ENCODE assay signal across 8 cellular contexts in genomic region chr22:20916916-20917810, GRCh38. TPM values are rescaled to one million over a fixed set of nuclear protein-coding genes. Genes with fewer than 3 reads are reported as not detected.
DNase-seq lines count a peak whose midpoint lies in the region; ATAC-seq and TF ChIP-seq lines count a peak whose summit lies in the region.

Gene CRKL, plus strand, starts transcription at chr22:20917407. Its CDS starts 528 bp downstream, at chr22:20917935.

- peaks cover 21% of the 10 kb centered on the region for H3K4me1 Mint-ChIP-seq in activated T-helper 17 cell treated with anti-CD3 and anti-CD28 coated beads, Interleukin-2, amount 50 U/mL, for 72 hours
- H3K4me1 Mint-ChIP-seq in natural killer cell treated with Interleukin-12 subunit alpha and Interleukin-12 subunit beta and Interleukin-15 and Interleukin-18, amount 100 ng/mL, for 72 hours (ENCODE audit: low read depth in 2 of 2): peaks cover 34% of the 10 kb centered on the region in 2 donors

- H3K4me3 Mint-ChIP-seq in activated T-helper 17 cell treated with anti-CD3 and anti-CD28 coated beads, Interleukin-2, amount 50 U/mL, for 72 hours: peak within 1 kb of the TSS; percentile 82
- peak within 1 kb of the TSS; percentile 87 for H3K4me3 Mint-ChIP-seq in natural killer cell treated with Interleukin-12 subunit alpha and Interleukin-12 subunit beta and Interleukin-15 and Interleukin-18, amount 100 ng/mL, for 72 hours

- H3K36me3 Mint-ChIP-seq in activated T-helper 17 cell treated with anti-CD3 and anti-CD28 coated beads, Interleukin-2, amount 50 U/mL, for 72 hours (ENCODE audit: low read depth): peaks cover 45% of the 10 kb centered on the region
- peaks cover 6% of the 10 kb centered on the region for H3K36me3 Mint-ChIP-seq in natural killer cell treated with Interleukin-12 subunit alpha and Interleukin-12 subunit beta and Interleukin-15 and Interleukin-18, amount 100 ng/mL, for 72 hours

- peak; percentile 96 for ATAC-seq in activated T-helper 17 cell treated with anti-CD3 and anti-CD28 coated beads, Interleukin-2, amount 50 U/mL, for 72 hours (replicated peaks)
- ATAC-seq in natural killer cell treated with Interleukin-12 subunit alpha and Interleukin-12 subunit beta and Interleukin-15 and Interleukin-18, amount 100 ng/mL, for 72 hours: peak; percentile 99
- ATAC-seq in stimulated activated naive CD8-positive, alpha-beta T cell treated with anti-CD3 and anti-CD28 coated beads, Interleukin-15, Interleukin-2, amounts not matched to agents 100 U/mL and 50 U/mL, for 24 hours: peak; percentile 99

- TF ChIP-seq CTCF in LNCAP (IDR thresholded peaks at IDR 0.05): peak; percentile 97

- H3K27me3 Mint-ChIP-seq in activated T-helper 17 cell treated with anti-CD3 and anti-CD28 coated beads, Interleukin-2, amount 50 U/mL, for 72 hours: no peaks in the 10 kb centered on the region
- H3K27me3 Mint-ChIP-seq in natural killer cell treated with Interleukin-12 subunit alpha and Interleukin-12 subunit beta and Interleukin-15 and Interleukin-18, amount 100 ng/mL, for 72 hours: no peaks in the 10 kb centered on the region

- H3K9me3 Mint-ChIP-seq in activated T-helper 17 cell treated with anti-CD3 and anti-CD28 coated beads, Interleukin-2, amount 50 U/mL, for 72 hours: no peaks in the 10 kb centered on the region
- no peaks in the 10 kb centered on the region for H3K9me3 Mint-ChIP-seq in natural killer cell treated with Interleukin-12 subunit alpha and Interleukin-12 subunit beta and Interleukin-15 and Interleukin-18, amount 100 ng/mL, for 72 hours

- peak within 1 kb of the TSS; percentile 94 for H3K27ac Mint-ChIP-seq in activated T-helper 17 cell treated with anti-CD3 and anti-CD28 coated beads, Interleukin-2, amount 50 U/mL, for 72 hours
- peak within 1 kb of the TSS; percentile 92 to 97 for H3K27ac Mint-ChIP-seq in natural killer cell treated with Interleukin-12 subunit alpha and Interleukin-12 subunit beta and Interleukin-15 and Interleukin-18, amount 100 ng/mL, for 72 hours

- DNase-seq in ELF-1 (ENCODE audit: low read depth, low spot score) (peak; percentile 100), GOT3 (lab: John Stamatoyannopoulos, UW) (peak; percentile 92), RPMI8226 (peak; percentile 86), fibroblast of peridontal ligament (ENCODE audit: extremely low read depth) (peak; percentile 96)
- DNase-seq in natural killer cell treated with Interleukin-12 subunit alpha and Interleukin-12 subunit beta and Interleukin-15 and Interleukin-18, amount 100 ng/mL, for 72 hours (ENCODE audit: low spot score): peak; percentile 99
- DNase-seq in stimulated activated naive CD8-positive, alpha-beta T cell treated with anti-CD3 and anti-CD28 coated beads, Interleukin-15, Interleukin-2, amounts not matched to agents 100 U/mL and 50 U/mL, for 24 hours: peak; percentile 97

RNA-seq across cellular contexts. Expression of gene CRKL, which starts in this region (rescaled TPM):
- total RNA-seq in activated T-helper 17 cell treated with anti-CD3 and anti-CD28 coated beads, Interleukin-2, amount 50 U/mL, for 72 hours: 100 to 1,000 TPM in 1 of 2 donors, 10 to 100 TPM in 1; 88.5 to 145 TPM
- total RNA-seq in natural killer cell treated with Interleukin-12 subunit alpha and Interleukin-12 subunit beta and Interleukin-15 and Interleukin-18, amount 100 ng/mL, for 72 hours: 100 to 1,000 TPM in 1 of 2 donors, 10 to 100 TPM in 1; 78.4 to 105 TPM

Comparison
In these comparisons a context has a peak if more than half of its experiments do, and no peak if none do; other contexts are left out.
1. Peak in every context shown above with its lines: DNase-seq and ATAC-seq.